ENCODE assay signal across 1 cellular context in the genomic region with DNA sequence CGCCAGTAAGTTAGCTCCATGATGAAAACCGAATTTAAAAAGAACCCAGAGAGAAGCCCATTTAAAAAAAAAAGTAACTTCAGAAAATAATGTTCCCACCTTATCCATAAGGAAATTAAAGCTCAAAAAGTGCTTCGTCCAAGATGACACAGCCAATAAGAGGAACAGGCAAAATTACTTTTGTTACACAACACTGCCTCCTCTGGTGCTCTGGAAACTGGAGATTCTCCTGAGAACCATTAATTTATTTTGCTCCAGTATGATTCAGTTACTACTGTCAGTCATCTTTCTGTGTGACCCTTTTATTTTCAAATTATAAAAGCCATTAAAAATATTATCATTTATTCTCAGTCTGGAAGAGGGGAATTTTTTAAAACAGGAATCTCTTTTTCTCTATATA.
TF ChIP-seq lines count a peak whose summit lies in the region.

No MANE protein-coding gene starts in this region.

TF ChIP-seq in H1, 55 proteins besides CTCF, POLR2A, EP300 and RAD21:
- TF ChIP-seq CEBPB (IDR thresholded peaks at IDR 0.05; ENCODE audit: low read depth, low read length) (no peak), BACH1 (IDR thresholded peaks at IDR 0.05; ENCODE audit: low read length) (peak; percentile 81)
